7 cellular contexts compared by ENCODE assay signal in genomic region chr18:44130365-44130942, GRCh38.
DNase-seq lines count a peak whose midpoint lies in the region; ATAC-seq and TF ChIP-seq lines count a peak whose summit lies in the region.

No MANE protein-coding gene starts in this region.

- TF ChIP-seq CTCF in GM10248 (IDR thresholded peaks at IDR 0.05; ENCODE audit: control extremely low read depth, extremely low read depth, low read depth, missing control alignments): peak; percentile 62

- DNase-seq in GM10248 (ENCODE audit: extremely low spot score): peak; percentile 26
- DNase-seq in NCI-H748 treated with DMSO at 0.1 percent for 48 hours (lab: John Stamatoyannopoulos, UW): peak; percentile 80
- DNase-seq in dedifferentiated amniotic fluid mesenchymal stem cell (ENCODE audit: extremely low spot score): peak; percentile 43
- peak; percentile 63 for DNase-seq in medulla oblongata (ENCODE audit: extremely low spot score)
- no peak for DNase-seq in mucosa of gallbladder (ENCODE audit: low spot score)

- CTCF ChIA-PET in GM10248 (lab: Yijun Ruan, JAX): interaction anchor here (0.7 to 2.7 kb wide), 14 partner anchors 8 to 1254 kb away, joined by 3 to 25 read pairs (median 3); no protein-coding TSS in a partner anchor

- POLR2A ChIA-PET in GM10248 (lab: Yijun Ruan, JAX): no interaction called here

- peak; percentile 64 for ATAC-seq in HG03175 (IDR thresholded peaks at IDR 0.05; ENCODE audit: unreplicated experiment)
- no peak for ATAC-seq in GM21381 (IDR thresholded peaks at IDR 0.05; ENCODE audit: unreplicated experiment)
